Comparison of ENCODE assay signal across 10 cellular contexts in the genomic region with DNA sequence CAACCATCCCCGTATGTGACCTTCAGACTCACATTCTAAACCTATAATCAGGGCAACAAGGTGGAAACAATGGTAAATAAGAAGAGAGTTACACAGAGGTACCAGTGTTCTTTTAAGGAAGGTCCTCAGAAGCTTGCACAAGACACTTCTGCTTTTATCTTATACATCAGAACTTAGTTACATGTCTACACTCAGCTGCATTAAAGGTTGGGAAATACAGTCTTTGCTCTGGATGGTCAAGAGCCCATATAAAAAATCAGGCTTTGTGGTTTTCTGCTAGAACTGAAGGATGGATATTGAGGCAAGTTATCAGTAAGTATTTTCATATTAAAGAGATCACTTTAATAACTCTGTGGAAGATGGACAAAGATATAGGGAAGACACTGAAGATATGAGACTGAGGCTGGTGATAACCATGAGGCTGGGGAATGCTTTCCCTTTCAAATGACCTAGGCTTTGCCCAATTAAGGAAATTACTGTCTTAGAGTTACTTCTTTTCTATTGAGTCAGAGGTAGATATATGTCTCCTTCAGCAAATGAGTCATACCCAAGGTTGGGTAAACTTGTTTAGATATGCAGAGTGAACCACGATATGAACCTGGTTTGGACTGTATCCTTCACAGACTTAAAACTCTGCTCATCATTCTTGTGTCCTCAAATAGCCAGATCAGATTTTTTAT.
DNase-seq lines count a peak whose midpoint lies in the region; ATAC-seq and TF ChIP-seq lines count a peak whose summit lies in the region.
"Had no signal": no experiment of that assay in that cellular context is flagged by ENCODE, and none has a peak within 500 bp of the region (broad histone marks: within the 10 kb centered on the region; RNA-seq: fewer than 3 reads in every experiment).

No MANE protein-coding gene starts in this region.

- peaks cover 37% of the 10 kb centered on the region for H3K4me1 Mint-ChIP-seq in activated CD4-positive, alpha-beta T cell treated with anti-CD3 and anti-CD28 coated beads, Interleukin-2, amount 10 ng/mL, durations not matched to agents 24 days and 14 days
- H3K4me1 Mint-ChIP-seq in stimulated activated memory B cell treated with anti-CD40 and anti-IgM and Interleukin-4, amounts not matched to agents 10 μg/mL and 1 μg/mL and 100 μg/mL, for 72 hours = peaks cover 46% of the 10 kb centered on the region
- no peaks in the 10 kb centered on the region for H3K4me1 Mint-ChIP-seq in T-cell

- TF ChIP-seq CTCF in RWPE2 (IDR thresholded peaks at IDR 0.05; ENCODE audit: poor library complexity, severe bottlenecking) = no peak

- H3K27me3 Mint-ChIP-seq in activated CD4-positive, alpha-beta T cell treated with anti-CD3 and anti-CD28 coated beads, Interleukin-2, amount 10 ng/mL, durations not matched to agents 24 days and 14 days = peaks cover 14% of the 10 kb centered on the region
- no peaks in the 10 kb centered on the region for H3K27me3 Mint-ChIP-seq in stimulated activated memory B cell treated with anti-CD40 and anti-IgM and Interleukin-4, amounts not matched to agents 10 μg/mL and 1 μg/mL and 100 μg/mL, for 72 hours
- H3K27me3 Mint-ChIP-seq in T-cell = peaks cover 38 to 41% of the 10 kb centered on the region in 2 donors

- no peak overlapping the region for H3K4me3 Mint-ChIP-seq in activated CD4-positive, alpha-beta T cell treated with anti-CD3 and anti-CD28 coated beads, Interleukin-2, amount 10 ng/mL, durations not matched to agents 24 days and 14 days
- H3K4me3 Mint-ChIP-seq in stimulated activated memory B cell treated with anti-CD40 and anti-IgM and Interleukin-4, amounts not matched to agents 10 μg/mL and 1 μg/mL and 100 μg/mL, for 72 hours = no peak overlapping the region
- no peak overlapping the region for H3K4me3 Mint-ChIP-seq in T-cell

- no peaks in the 10 kb centered on the region for H3K9me3 ChIP-seq in RWPE2 (ENCODE audit: severe bottlenecking)
- H3K9me3 ChIP-seq: BLaER1 treated with 17β-estradiol and CSF1 and Interleukin-3, amounts not matched to agents 10 nM and 100 nM had no signal

- POLR2A ChIA-PET in T-cell (lab: Charles Lee) = no interaction called here

- H3K27ac ChIP-seq in RWPE2 (ENCODE audit: poor library complexity, severe bottlenecking) = peak overlapping the region; percentile 83
- H3K27ac ChIP-seq: BLaER1 treated with 17β-estradiol and CSF1 and Interleukin-3, amounts not matched to agents 10 nM and 100 nM had no signal

- peak overlapping the region; percentile 51 for H3K27ac Mint-ChIP-seq in activated CD4-positive, alpha-beta T cell treated with anti-CD3 and anti-CD28 coated beads, Interleukin-2, amount 10 ng/mL, durations not matched to agents 24 days and 14 days
- no peak overlapping the region for H3K27ac Mint-ChIP-seq in stimulated activated memory B cell treated with anti-CD40 and anti-IgM and Interleukin-4, amounts not matched to agents 10 μg/mL and 1 μg/mL and 100 μg/mL, for 72 hours
- H3K27ac Mint-ChIP-seq in T-cell = no peak overlapping the region

- H3K4me3 ChIP-seq in RWPE2 (ENCODE audit: severe bottlenecking) = no peak overlapping the region
- H3K4me3 ChIP-seq: BLaER1 treated with 17β-estradiol and CSF1 and Interleukin-3, amounts not matched to agents 10 nM and 100 nM had no signal

- CTCF ChIA-PET in T-cell (lab: Charles Lee) = no interaction called here

- intact Hi-C loops in activated CD4-positive, alpha-beta T cell treated with anti-CD3 and anti-CD28 coated beads, Interleukin-2, amount 10 ng/mL, durations not matched to agents 24 days and 14 days (cut with micrococcal nuclease) = loop anchor here (5.0 to 10.0 kb wide), 4 partner anchors 63 to 820 kb away; a partner anchor contains a TSS

- peak; percentile 55 for ATAC-seq in HG02938 (IDR thresholded peaks at IDR 0.05; ENCODE audit: unreplicated experiment)
- ATAC-seq in RWPE2 (ENCODE audit: low read depth) = peak; percentile 92
- ATAC-seq in stimulated activated memory B cell treated with anti-CD40 and anti-IgM and Interleukin-4, amounts not matched to agents 10 μg/mL and 1 μg/mL and 100 μg/mL, for 72 hours = peak; percentile 78
- no peak for ATAC-seq in T-cell (replicated peaks in 1 of 4)
- ATAC-seq: Panc1 had no signal

- peaks cover 6% of the 10 kb centered on the region for H3K9me3 Mint-ChIP-seq in activated CD4-positive, alpha-beta T cell treated with anti-CD3 and anti-CD28 coated beads, Interleukin-2, amount 10 ng/mL, durations not matched to agents 24 days and 14 days
- no peaks in the 10 kb centered on the region for H3K9me3 Mint-ChIP-seq in stimulated activated memory B cell treated with anti-CD40 and anti-IgM and Interleukin-4, amounts not matched to agents 10 μg/mL and 1 μg/mL and 100 μg/mL, for 72 hours
- no peaks in the 10 kb centered on the region for H3K9me3 Mint-ChIP-seq in T-cell

- no peaks in the 10 kb centered on the region for H3K36me3 Mint-ChIP-seq in activated CD4-positive, alpha-beta T cell treated with anti-CD3 and anti-CD28 coated beads, Interleukin-2, amount 10 ng/mL, durations not matched to agents 24 days and 14 days (ENCODE audit: low read depth)
- H3K36me3 Mint-ChIP-seq in stimulated activated memory B cell treated with anti-CD40 and anti-IgM and Interleukin-4, amounts not matched to agents 10 μg/mL and 1 μg/mL and 100 μg/mL, for 72 hours = no peaks in the 10 kb centered on the region
- no peaks in the 10 kb centered on the region for H3K36me3 Mint-ChIP-seq in T-cell

- peaks cover 40% of the 10 kb centered on the region for H3K4me1 ChIP-seq in RWPE2 (ENCODE audit: insufficient read depth, poor library complexity, severe bottlenecking)

- H3K27me3 ChIP-seq in RWPE2 (ENCODE audit: insufficient read depth, poor library complexity, severe bottlenecking) = no peaks in the 10 kb centered on the region

- H3K36me3 ChIP-seq in RWPE2 (ENCODE audit: low read depth) = no peaks in the 10 kb centered on the region
- H3K36me3 ChIP-seq: BLaER1 treated with 17β-estradiol and CSF1 and Interleukin-3, amounts not matched to agents 10 nM and 100 nM had no signal

- DNase-seq in activated CD4-positive, alpha-beta T cell treated with anti-CD3 and anti-CD28 coated beads, Interleukin-2, amount 10 ng/mL, durations not matched to agents 24 days and 14 days = no peak
- no peak for DNase-seq in activated CD4-positive, alpha-beta T cell treated with anti-CD3 and anti-CD28 coated beads for 1 hour
- DNase-seq in RWPE2 (ENCODE audit: low spot score) (no peak), T-cell (no peak)
- DNase-seq in activated CD4-positive, alpha-beta T cell treated with anti-CD3 and anti-CD28 coated beads, Interleukin-2, amount 50 U/mL, for 4 hours = no peak
- DNase-seq in activated effector memory CD4-positive, alpha-beta T cell treated with Interleukin-2 at 50 U/mL for 16 hours = no peak

Comparison
In these comparisons a context has a peak if more than half of its experiments do, and no peak if none do; other contexts are left out.
1. ATAC-seq: peak in HG02938 (single experiment), RWPE2 (single experiment) and stimulated activated memory B cell treated with anti-CD40 and anti-IgM and Interleukin-4, amounts not matched to agents 10 μg/mL and 1 μg/mL and 100 μg/mL, for 72 hours (single experiment); none in T-cell (0 of 4).